11 cellular contexts compared by ENCODE assay signal in genomic region chr17:1998426-1998784, GRCh38.
DNase-seq lines count a peak whose midpoint lies in the region; ATAC-seq and FAIRE-seq lines count a peak whose summit lies in the region.
"Had no signal": no experiment of that assay in that cellular context is flagged by ENCODE, and none has a peak within 500 bp of the region (broad histone marks: within the 10 kb centered on the region; RNA-seq: fewer than 3 reads in every experiment).

No MANE protein-coding gene starts in this region.

- WGBS in iPS DF 6.9 (ENCODE audit: insufficient coverage, insufficient read length), result no CpG with 5 or more reads among the region's 48 CpGs

- no peaks in the 10 kb centered on the region for H3K9me3 Mint-ChIP-seq in stimulated activated naive B cell treated with anti-CD40 and anti-IgM and Interleukin-4, amounts not matched to agents 10 μg/mL and 1 μg/mL and 100 μg/mL, for 72 hours
- H3K9me3 Mint-ChIP-seq: naive thymus-derived CD4-positive, alpha-beta T cell had no signal

- no peak for FAIRE-seq in urothelium cell line (lab: Jason Lieb, UNC)
- FAIRE-seq: endometrium had no signal

- H3K27ac ChIP-seq in iPS DF 6.9 (ENCODE audit: low read length), result no peak overlapping the region

- H3K4me3 Mint-ChIP-seq in stimulated activated naive B cell treated with anti-CD40 and anti-IgM and Interleukin-4, amounts not matched to agents 10 μg/mL and 1 μg/mL and 100 μg/mL, for 72 hours, result no peak overlapping the region

- H3K27me3 ChIP-seq in adipocyte (replicated peaks; ENCODE audit: control insufficient read depth, insufficient read depth, low read length) (peaks cover 3% of the 10 kb centered on the region), iPS DF 6.9 (ENCODE audit: control insufficient read depth, insufficient read depth, low read length) (peaks cover 3% of the 10 kb centered on the region)

- no peaks in the 10 kb centered on the region for H3K9me3 ChIP-seq in ES-I3 (ENCODE audit: control insufficient read depth, insufficient read depth, low read length)
- no peaks in the 10 kb centered on the region for H3K9me3 ChIP-seq in adipocyte (ENCODE audit: control insufficient read depth, low read length)
- H3K9me3 ChIP-seq in iPS DF 6.9 (ENCODE audit: control insufficient read depth, insufficient read depth, low read length), result no peaks in the 10 kb centered on the region

- ATAC-seq in stimulated activated naive B cell treated with anti-CD40 and anti-IgM and Interleukin-4, amounts not matched to agents 10 μg/mL and 1 μg/mL and 100 μg/mL, for 72 hours (replicated peaks), result no peak
- ATAC-seq in HG02571 (IDR thresholded peaks at IDR 0.05; ENCODE audit: unreplicated experiment), result no peak
- no peak for ATAC-seq in HG03521 (IDR thresholded peaks at IDR 0.05; ENCODE audit: unreplicated experiment)
- ATAC-seq: naive thymus-derived CD4-positive, alpha-beta T cell had no signal

- H3K27me3 Mint-ChIP-seq in stimulated activated naive B cell treated with anti-CD40 and anti-IgM and Interleukin-4, amounts not matched to agents 10 μg/mL and 1 μg/mL and 100 μg/mL, for 72 hours, result peaks cover 37 to 71% of the 10 kb centered on the region in 2 donors

- H3K36me3 ChIP-seq in ES-I3 (ENCODE audit: insufficient read depth, low read length) (no peaks in the 10 kb centered on the region), adipocyte (ENCODE audit: control insufficient read depth, insufficient read depth, low read length, severe bottlenecking) (no peaks in the 10 kb centered on the region), iPS DF 6.9 (ENCODE audit: control insufficient read depth, insufficient read depth, low read length) (no peaks in the 10 kb centered on the region)

- H3K9ac ChIP-seq in ES-I3 (ENCODE audit: low read depth, low read length), result peak overlapping the region; percentile 62
- H3K9ac ChIP-seq in adipocyte (ENCODE audit: low read length), result peak overlapping the region; percentile 72

- no peak for DNase-seq in adipocyte (ENCODE audit: low read depth)
- DNase-seq in iPS DF 6.9 (ENCODE audit: low read depth, low spot score), result no peak
- no peak for DNase-seq in skeletal muscle cell (ENCODE audit: low read depth)
- DNase-seq in urothelium cell line (ENCODE audit: low spot score), result no peak
- no peak for DNase-seq in stimulated activated naive B cell treated with anti-CD40 and anti-IgM and Interleukin-4, amounts not matched to agents 10 μg/mL and 1 μg/mL and 100 μg/mL, for 72 hours
- DNase-seq: GDM1; naive thymus-derived CD4-positive, alpha-beta T cell had no signal

- H3K4me3 ChIP-seq in adipocyte (ENCODE audit: low read length) (peak overlapping the region; percentile 47), iPS DF 6.9 (ENCODE audit: low read length) (peak overlapping the region; percentile 53; the same call in 1 of the 2 replicates), skeletal muscle cell (ENCODE audit: low read depth, low read length) (peak overlapping the region; percentile 37)

- H3K27ac Mint-ChIP-seq in stimulated activated naive B cell treated with anti-CD40 and anti-IgM and Interleukin-4, amounts not matched to agents 10 μg/mL and 1 μg/mL and 100 μg/mL, for 72 hours, result no peak overlapping the region

- peaks cover 3 to 5% of the 10 kb centered on the region in 2 donors for H3K4me1 Mint-ChIP-seq in stimulated activated naive B cell treated with anti-CD40 and anti-IgM and Interleukin-4, amounts not matched to agents 10 μg/mL and 1 μg/mL and 100 μg/mL, for 72 hours

- H3K4me1 ChIP-seq in ES-I3 (ENCODE audit: insufficient read depth, low read length) (peaks cover 19% of the 10 kb centered on the region; the same call in 1 of the 2 replicates), adipocyte (ENCODE audit: control insufficient read depth, insufficient read depth, low read length) (peaks cover 28% of the 10 kb centered on the region), iPS DF 6.9 (ENCODE audit: control insufficient read depth, insufficient read depth, low read length) (no peaks in the 10 kb centered on the region; the same call in 1 of the 2 replicates)

- H3K36me3 Mint-ChIP-seq in stimulated activated naive B cell treated with anti-CD40 and anti-IgM and Interleukin-4, amounts not matched to agents 10 μg/mL and 1 μg/mL and 100 μg/mL, for 72 hours, result peaks cover 0 to 3% of the 10 kb centered on the region in 2 donors
